1 cellular context compared by ENCODE assay signal in the genomic region with DNA sequence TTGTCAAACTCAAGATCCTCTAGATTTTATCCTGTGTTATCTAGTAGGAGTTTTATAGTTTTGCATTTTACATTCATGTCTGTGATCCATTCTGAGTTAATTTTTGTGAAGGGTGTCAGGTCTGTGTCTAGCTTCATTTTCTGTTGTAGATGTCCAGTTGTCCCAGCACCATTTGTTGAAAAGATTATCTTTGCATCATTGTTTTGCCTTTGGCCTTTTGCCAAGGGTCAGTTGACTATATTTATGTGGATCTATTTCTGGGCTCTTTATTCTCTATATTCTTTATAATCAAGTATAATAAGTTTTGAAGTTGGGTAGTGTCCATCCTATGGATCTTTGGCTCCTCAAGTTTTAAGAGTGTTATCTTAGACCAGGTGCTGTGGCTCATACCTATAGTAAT.
TF ChIP-seq lines count a peak whose summit lies in the region.

No MANE protein-coding gene starts in this region.

TF ChIP-seq in endothelial cell of umbilical vein, 7 proteins besides CTCF, POLR2A, EP300 and RAD21:
- TF ChIP-seq GATA2 (IDR thresholded peaks at IDR 0.05; ENCODE audit: insufficient read depth, insufficient read length, low read depth, low read length) = no peak
- TF ChIP-seq POLR2AphosphoS5 (IDR thresholded peaks at IDR 0.05; ENCODE audit: insufficient read depth, low read depth, low read length) = no peak
- no peak for TF ChIP-seq EZH2 (IDR thresholded peaks at IDR 0.05; ENCODE audit: borderline replicate concordance, low read depth, low read length, severe bottlenecking)
- no peak for TF ChIP-seq FOS (IDR thresholded peaks at IDR 0.05; ENCODE audit: borderline replicate concordance, insufficient read depth, low read length)
